ENCODE assay signal across 19 cellular contexts in genomic region chr4:117429061-117429460, GRCh38.
DNase-seq lines count a peak whose midpoint lies in the region; ATAC-seq and TF ChIP-seq lines count a peak whose summit lies in the region.
"Had no signal": no experiment of that assay in that cellular context is flagged by ENCODE, and none has a peak within 500 bp of the region (broad histone marks: within the 10 kb centered on the region; RNA-seq: fewer than 3 reads in every experiment).

No MANE protein-coding gene starts in this region.

- no peaks in the 10 kb centered on the region for H3K36me3 ChIP-seq in GM06990 (ENCODE audit: control insufficient read depth, insufficient read depth, low read length)
- H3K36me3 ChIP-seq in endodermal cell (ENCODE audit: control insufficient read depth, insufficient read depth, low read length): no peaks in the 10 kb centered on the region
- H3K36me3 ChIP-seq in smooth muscle cell (ENCODE audit: low read depth): no peaks in the 10 kb centered on the region
- H3K36me3 ChIP-seq: esophagus muscularis mucosa, suprapubic skin had no signal

- H3K9ac ChIP-seq in endodermal cell (ENCODE audit: extremely low read depth, low read length, poor library complexity, severe bottlenecking) (no peak overlapping the region), smooth muscle cell (ENCODE audit: low read depth) (no peak overlapping the region)

- H3K4me1 ChIP-seq in endodermal cell (ENCODE audit: control insufficient read depth, insufficient read depth, low read length) (no peaks in the 10 kb centered on the region), smooth muscle cell (ENCODE audit: low read depth) (no peaks in the 10 kb centered on the region)
- H3K4me1 ChIP-seq: esophagus muscularis mucosa, suprapubic skin had no signal

- no peaks in the 10 kb centered on the region for H3K36me3 Mint-ChIP-seq in endodermal cell (ENCODE audit: low read depth)
- H3K36me3 Mint-ChIP-seq: mesothelial cell of epicardium had no signal

- 91% methylated on average over 2 of the region's 2 CpGs; no CpG with 5 or more reads in 1 of the 2 experiments for WGBS in endodermal cell (ENCODE audit: insufficient coverage in 1 of 2, insufficient read length in 1 of 2), 2 experiments
- WGBS in smooth muscle cell (ENCODE audit: low lambda C conversion rate): 96% methylated on average over 2 of the region's 2 CpGs

- DNase-seq in GM06990 (ENCODE audit: extremely low read depth, insufficient read length) (no peak), HT-29 (ENCODE audit: low spot score) (peak; percentile 20), endodermal cell (peak; percentile 66), smooth muscle cell (lab: John Stamatoyannopoulos, UW; ENCODE audit: unreplicated experiment) (no peak), NCI-H1048 (lab: John Stamatoyannopoulos, UW) (no peak)
- DNase-seq: activated CD4-positive, alpha-beta T cell treated with anti-CD3 and anti-CD28 coated beads, Interleukin-2, amount 10 ng/mL, durations not matched to agents 7 days and 5 days; activated T-cell treated with anti-CD3 and anti-CD28 coated beads, Interleukin-2, amount 50 U/mL, for 1 hour; dermis blood vessel endothelial cell; DMS 273 treated with DMSO at 0.1 percent for 48 hours; NCI-H1694 treated with DMSO at 0.1 percent for 48 hours; NCI-H510A; T-helper 9 cell had no signal

- no peaks in the 10 kb centered on the region for H3K4me1 Mint-ChIP-seq in endodermal cell
- H3K4me1 Mint-ChIP-seq: activated CD4-positive, alpha-beta T cell treated with anti-CD3 and anti-CD28 coated beads, Interleukin-2, amount 10 ng/mL, durations not matched to agents 7 days and 5 days; B cell had no signal

- no peaks in the 10 kb centered on the region for H3K9me3 ChIP-seq in endodermal cell (ENCODE audit: control insufficient read depth, low read length)
- no peaks in the 10 kb centered on the region for H3K9me3 ChIP-seq in smooth muscle cell (replicated peaks; ENCODE audit: low read depth)
- H3K9me3 ChIP-seq: esophagus muscularis mucosa had no signal

- TF ChIP-seq CTCF in GM06990 (IDR thresholded peaks at IDR 0.05; ENCODE audit: insufficient read depth, low read length, poor library complexity, severe bottlenecking) (peak; percentile 10), endodermal cell (conservative IDR thresholded peaks at IDR 0.05) (peak; percentile 50), smooth muscle cell (IDR thresholded peaks at IDR 0.05; ENCODE audit: borderline replicate concordance, insufficient read depth, poor library complexity, severe bottlenecking) (no peak)

- no peaks in the 10 kb centered on the region for H3F3A ChIP-seq in smooth muscle cell (ENCODE audit: low read depth)

- H3K27me3 ChIP-seq in GM06990 (replicated peaks; ENCODE audit: control insufficient read depth, insufficient read depth, low read length): no peaks in the 10 kb centered on the region
- no peaks in the 10 kb centered on the region for H3K27me3 ChIP-seq in endodermal cell (ENCODE audit: control insufficient read depth, insufficient read depth, low read length, poor library complexity, severe bottlenecking)
- no peaks in the 10 kb centered on the region for H3K27me3 ChIP-seq in smooth muscle cell (ENCODE audit: low read depth)
- H3K27me3 ChIP-seq: esophagus muscularis mucosa, suprapubic skin had no signal

- H3K4me3 ChIP-seq in GM06990 (replicated peaks; ENCODE audit: low read depth, low read length): no peak overlapping the region
- H3K4me3 ChIP-seq in endodermal cell (ENCODE audit: low read length): no peak overlapping the region
- H3K4me3 ChIP-seq in smooth muscle cell: no peak overlapping the region
- H3K4me3 ChIP-seq: esophagus muscularis mucosa, suprapubic skin had no signal

- peak overlapping the region; percentile 52 for H2AFZ ChIP-seq in smooth muscle cell (ENCODE audit: low read depth)

- no peaks in the 10 kb centered on the region for H4K20me1 ChIP-seq in smooth muscle cell (ENCODE audit: low read depth)

- H3K79me2 ChIP-seq in smooth muscle cell (ENCODE audit: low read depth): no peaks in the 10 kb centered on the region

- H3K9me3 Mint-ChIP-seq in endodermal cell: peaks cover 12% of the 10 kb centered on the region

- no peak overlapping the region for H3K4me2 ChIP-seq in smooth muscle cell

- no peak overlapping the region for H3K27ac ChIP-seq in endodermal cell (ENCODE audit: low read depth, low read length)
- peak overlapping the region; percentile 71 for H3K27ac ChIP-seq in smooth muscle cell (ENCODE audit: low read depth)
- H3K27ac ChIP-seq: esophagus muscularis mucosa, suprapubic skin had no signal

- H3K27me3 Mint-ChIP-seq in endodermal cell (ENCODE audit: insufficient read depth): peaks cover 11% of the 10 kb centered on the region
- H3K27me3 Mint-ChIP-seq: activated CD4-positive, alpha-beta T cell treated with anti-CD3 and anti-CD28 coated beads, Interleukin-2, amount 10 ng/mL, durations not matched to agents 7 days and 5 days; B cell had no signal

- no peak overlapping the region for H3K27ac Mint-ChIP-seq in endodermal cell
- H3K27ac Mint-ChIP-seq: activated CD4-positive, alpha-beta T cell treated with anti-CD3 and anti-CD28 coated beads, Interleukin-2, amount 10 ng/mL, durations not matched to agents 7 days and 5 days; activated naive CD4-positive, alpha-beta T cell treated with anti-CD3 and anti-CD28 coated beads, Interleukin-2, amount 50 U/mL, for 72 hours; B cell; mesothelial cell of epicardium had no signal

- no peak overlapping the region for H3K4me3 Mint-ChIP-seq in endodermal cell
- H3K4me3 Mint-ChIP-seq: activated CD4-positive, alpha-beta T cell treated with anti-CD3 and anti-CD28 coated beads, Interleukin-2, amount 10 ng/mL, durations not matched to agents 7 days and 5 days; B cell; mesothelial cell of epicardium had no signal

- ATAC-seq in GM18519 (IDR thresholded peaks at IDR 0.05; ENCODE audit: low FRiP score, unreplicated experiment): no peak
- ATAC-seq in GM21528 (IDR thresholded peaks at IDR 0.05; ENCODE audit: low FRiP score, unreplicated experiment): no peak
- ATAC-seq: activated naive CD4-positive, alpha-beta T cell treated with anti-CD3 and anti-CD28 coated beads, Interleukin-2, amount 50 U/mL, for 72 hours had no signal

Comparison
In these comparisons a context has a peak if more than half of its experiments do, and no peak if none do; other contexts are left out.
1. DNase-seq: peak in HT-29 (single experiment) and endodermal cell (single experiment); none in GM06990 (single experiment), smooth muscle cell (single experiment) and NCI-H1048 (single experiment).